Comparison of ENCODE assay signal across 18 cellular contexts in the genomic region with DNA sequence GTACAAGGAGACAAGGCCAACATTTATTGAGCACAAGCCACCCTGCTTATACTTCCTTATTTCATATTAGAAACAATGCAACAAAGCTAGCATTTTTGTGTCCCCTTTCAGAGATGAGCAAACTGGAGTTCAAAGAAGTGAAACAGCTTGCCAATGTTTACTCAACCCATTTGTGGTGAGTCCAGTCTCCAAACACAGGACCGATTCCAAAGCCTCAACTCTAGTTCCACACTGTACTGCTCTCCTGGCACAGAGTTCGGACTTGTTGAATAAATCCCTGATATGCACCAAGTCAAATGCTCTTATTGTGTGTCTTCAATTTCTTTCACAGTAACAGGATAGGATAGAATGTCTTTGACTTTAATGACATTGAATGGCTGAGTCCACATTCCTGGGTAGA.
"Had no signal": no experiment of that assay in that cellular context is flagged by ENCODE, and none has a peak within 500 bp of the region (broad histone marks: within the 10 kb centered on the region; RNA-seq: fewer than 3 reads in every experiment).

No MANE protein-coding gene starts in this region.

- FAIRE-seq: pancreas had no signal

- H2AFZ ChIP-seq: neural progenitor cell had no signal

- H3K4me2 ChIP-seq: neural progenitor cell had no signal

- H3K4me1 ChIP-seq: gastrocnemius medialis, pancreas had no signal

- H3K27ac ChIP-seq: epithelial cell of prostate, gastrocnemius medialis, heart right ventricle, neural progenitor cell, pancreas had no signal

- H3K4me3 ChIP-seq: gastrocnemius medialis, heart right ventricle, neural progenitor cell, pancreas had no signal

- H3K36me3 ChIP-seq: gastrocnemius medialis, heart right ventricle, neural progenitor cell, pancreas had no signal

- H3K9ac ChIP-seq: neural progenitor cell had no signal

- DNase-seq: activated CD4-positive, alpha-beta T cell treated with anti-CD3 and anti-CD28 coated beads, Interleukin-2, amount 10 ng/mL, durations not matched to agents 7 days and 5 days; activated CD4-positive, CD25-positive, alpha-beta regulatory T cell; activated CD8-positive, alpha-beta memory T cell treated with anti-CD3 and anti-CD28 coated beads, Interleukin-2, amount 50 U/mL, for 48 hours; activated gamma-delta T cell; activated T-cell treated with anti-CD3 and anti-CD28 coated beads, Interleukin-2, amount 50 U/mL, for 72 hours; anterior cingulate cortex; dermis blood vessel endothelial cell; gastrocnemius medialis; heart right ventricle; left cardiac atrium; midbrain; pancreas; stimulated activated CD4-positive, alpha-beta T cell treated with anti-CD3 and anti-CD28 coated beads, Interleukin-2, amount 100 ng/mL, for 48 hours; stimulated activated naive B cell treated with anti-CD40 and anti-IgM and Interleukin-4, amounts not matched to agents 10 μg/mL and 1 μg/mL and 100 μg/mL, for 72 hours; substantia nigra; trophoblast cell had no signal

- H3K27me3 ChIP-seq: gastrocnemius medialis, neural progenitor cell, pancreas had no signal

- H3K9me3 ChIP-seq: gastrocnemius medialis, heart right ventricle, pancreas had no signal
